ENCODE assay signal across 1 cellular context in genomic region chr22:18154821-18155390, GRCh38.
TF ChIP-seq lines count a peak whose summit lies in the region.

No MANE protein-coding gene starts in this region.

TF ChIP-seq in HepG2, 621 proteins besides CTCF, POLR2A, EP300 and RAD21:
- peak; percentile 70; the same call in 1 of the 2 replicates for TF ChIP-seq ATF7 (IDR thresholded peaks at IDR 0.05)
- no peak for TF ChIP-seq ATF7 (CRISPR knock-in tag; IDR thresholded peaks at IDR 0.05)
- TF ChIP-seq ZNF569 (CRISPR knock-in tag; IDR thresholded peaks at IDR 0.05; ENCODE audit: borderline replicate concordance), result no peak
- TF ChIP-seq ZNF143 (CRISPR knock-in tag; IDR thresholded peaks at IDR 0.05), result no peak
